15 cellular contexts compared by ENCODE assay signal in the genomic region with DNA sequence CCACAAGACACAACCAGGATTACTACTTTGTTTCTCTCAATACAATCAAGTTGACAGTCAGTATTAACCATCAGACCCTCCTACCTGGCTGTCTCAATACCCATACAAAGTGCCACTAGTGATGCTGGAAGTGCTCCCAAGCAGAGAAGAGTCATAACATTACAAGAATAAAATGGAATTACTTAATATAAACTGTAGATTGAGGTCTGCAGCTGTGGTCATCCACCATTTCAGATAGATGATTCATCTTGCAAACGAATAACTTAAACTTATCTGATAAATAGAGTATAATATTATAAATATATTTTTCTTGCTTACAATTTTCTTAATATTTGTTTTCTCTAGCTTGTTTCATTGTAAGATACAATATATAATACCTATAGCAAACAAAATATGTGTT.
DNase-seq lines count a peak whose midpoint lies in the region; ATAC-seq and TF ChIP-seq lines count a peak whose summit lies in the region.
"Had no signal": no experiment of that assay in that cellular context is flagged by ENCODE, and none has a peak within 500 bp of the region (broad histone marks: within the 10 kb centered on the region; RNA-seq: fewer than 3 reads in every experiment).

No MANE protein-coding gene starts in this region.

- H3K36me3 ChIP-seq in adipocyte (ENCODE audit: control insufficient read depth, insufficient read depth, low read length, severe bottlenecking) = no peaks in the 10 kb centered on the region

- TF ChIP-seq CTCF in fibroblast of the aortic adventitia (IDR thresholded peaks at IDR 0.05; ENCODE audit: insufficient read depth, low read length) = no peak

- no peak for ATAC-seq in stimulated activated memory B cell treated with anti-CD40 and anti-IgM and Interleukin-4, amounts not matched to agents 10 μg/mL and 1 μg/mL and 100 μg/mL, for 72 hours
- ATAC-seq: GM23338 had no signal

- DNase-seq in HCEC 1CT (peak; percentile 8), adipocyte (ENCODE audit: low read depth) (peak; percentile 7), fibroblast of gingiva (ENCODE audit: low read depth) (peak; percentile 1), fibroblast of the aortic adventitia (ENCODE audit: low read depth) (peak; percentile 26), cerebellar nuclear complex (lab: John Stamatoyannopoulos, UW) (no peak), iPS-NIHi11 (ENCODE audit: low spot score) (no peak), OCI-M1 (lab: John Stamatoyannopoulos, UW) (no peak)
- DNase-seq: ACHN; C1 segment of cervical spinal cord; CD4-positive, alpha-beta T cell; DMS79; H7 had no signal

- H3K4me3 ChIP-seq in adipocyte (ENCODE audit: low read length) (no peak overlapping the region), fibroblast of the aortic adventitia (ENCODE audit: low read depth, low read length) (no peak overlapping the region)
- H3K4me3 ChIP-seq: GM23338 had no signal

- H3K4me1 ChIP-seq in adipocyte (ENCODE audit: control insufficient read depth, insufficient read depth, low read length) = no peaks in the 10 kb centered on the region

- H3K27me3 Mint-ChIP-seq in stimulated activated memory B cell treated with anti-CD40 and anti-IgM and Interleukin-4, amounts not matched to agents 10 μg/mL and 1 μg/mL and 100 μg/mL, for 72 hours = no peaks in the 10 kb centered on the region
- H3K27me3 Mint-ChIP-seq: B cell; CD4-positive, alpha-beta T cell had no signal

- H3K27ac Mint-ChIP-seq in stimulated activated memory B cell treated with anti-CD40 and anti-IgM and Interleukin-4, amounts not matched to agents 10 μg/mL and 1 μg/mL and 100 μg/mL, for 72 hours = no peak overlapping the region
- H3K27ac Mint-ChIP-seq: B cell; CD4-positive, alpha-beta T cell; GM23338 had no signal

- no peaks in the 10 kb centered on the region for H3K36me3 Mint-ChIP-seq in stimulated activated memory B cell treated with anti-CD40 and anti-IgM and Interleukin-4, amounts not matched to agents 10 μg/mL and 1 μg/mL and 100 μg/mL, for 72 hours

- H3K9me3 Mint-ChIP-seq in stimulated activated memory B cell treated with anti-CD40 and anti-IgM and Interleukin-4, amounts not matched to agents 10 μg/mL and 1 μg/mL and 100 μg/mL, for 72 hours = peaks cover 14% of the 10 kb centered on the region
- H3K9me3 Mint-ChIP-seq: CD4-positive, alpha-beta T cell had no signal

- no peak overlapping the region for H3K4me3 Mint-ChIP-seq in stimulated activated memory B cell treated with anti-CD40 and anti-IgM and Interleukin-4, amounts not matched to agents 10 μg/mL and 1 μg/mL and 100 μg/mL, for 72 hours
- H3K4me3 Mint-ChIP-seq: B cell; CD4-positive, alpha-beta T cell; GM23338 had no signal

- no peaks in the 10 kb centered on the region for H3K9me3 ChIP-seq in adipocyte (ENCODE audit: control insufficient read depth, low read length)

- H3K4me1 Mint-ChIP-seq in stimulated activated memory B cell treated with anti-CD40 and anti-IgM and Interleukin-4, amounts not matched to agents 10 μg/mL and 1 μg/mL and 100 μg/mL, for 72 hours = no peaks in the 10 kb centered on the region
- H3K4me1 Mint-ChIP-seq: B cell, GM23338 had no signal

- H3K9ac ChIP-seq in adipocyte (ENCODE audit: low read length) = no peak overlapping the region

- no peaks in the 10 kb centered on the region for H3K27me3 ChIP-seq in adipocyte (replicated peaks; ENCODE audit: control insufficient read depth, insufficient read depth, low read length)

Comparison
In these comparisons a context has a peak if more than half of its experiments do, and no peak if none do; other contexts are left out.
1. DNase-seq: peak in HCEC 1CT (single experiment), adipocyte (single experiment), fibroblast of gingiva (single experiment) and fibroblast of the aortic adventitia (single experiment); none in cerebellar nuclear complex (0 of 2), iPS-NIHi11 (single experiment) and OCI-M1 (single experiment).